28 cellular contexts compared by ENCODE assay signal in genomic region chr14:73323889-73324535, GRCh38.
DNase-seq lines count a peak whose midpoint lies in the region; ATAC-seq, FAIRE-seq and TF ChIP-seq lines count a peak whose summit lies in the region.
"Had no signal": no experiment of that assay in that cellular context is flagged by ENCODE, and none has a peak within 500 bp of the region (broad histone marks: within the 10 kb centered on the region; RNA-seq: fewer than 3 reads in every experiment).

No MANE protein-coding gene starts in this region.

- intact Hi-C loops in CD4-positive, alpha-beta T cell (cut with DNase I, micrococcal nuclease): no loop called here

- H3K9ac ChIP-seq in mesendoderm (ENCODE audit: low read length): no peak overlapping the region

- H4K8ac ChIP-seq in mesendoderm (ENCODE audit: low read depth, low read length): no peak overlapping the region

- peak overlapping the region; percentile 40 for H3K27ac Mint-ChIP-seq in CD4-positive, alpha-beta T cell
- H3K27ac Mint-ChIP-seq: memory B cell had no signal

- H3K4me1 ChIP-seq in mesendoderm (ENCODE audit: control insufficient read depth, low read depth, low read length): peaks cover 8% of the 10 kb centered on the region
- H3K4me1 ChIP-seq: esophagus squamous epithelium, gastrocnemius medialis, SJSA1, uterus had no signal

- H3K79me2 ChIP-seq in mesendoderm (ENCODE audit: control insufficient read depth, insufficient read depth, low read length): no peaks in the 10 kb centered on the region

- H3K27me3 Mint-ChIP-seq in CD4-positive, alpha-beta T cell: no peaks in the 10 kb centered on the region
- H3K27me3 Mint-ChIP-seq: memory B cell, naive B cell had no signal

- peaks cover 47% of the 10 kb centered on the region for H3K4me1 Mint-ChIP-seq in CD4-positive, alpha-beta T cell (ENCODE audit: low read depth)
- H3K4me1 Mint-ChIP-seq: CD14-positive monocyte had no signal

- no CpG with 5 or more reads among the region's 3 CpGs for WGBS in mesendoderm (ENCODE audit: extremely low coverage, insufficient coverage, low lambda C conversion rate)

- H3K4me3 ChIP-seq in WERI-Rb-1 (ENCODE audit: low read depth, low read length): no peak overlapping the region
- H3K4me3 ChIP-seq in mesendoderm (ENCODE audit: low read length): no peak overlapping the region
- H3K4me3 ChIP-seq: esophagus squamous epithelium, gastrocnemius medialis, MG63, SJSA1, uterus had no signal

- DNase-seq in CD4-positive, alpha-beta T cell: no peak
- DNase-seq in GM19239 (ENCODE audit: insufficient read length, low spot score) (no peak), WERI-Rb-1 (no peak), mesendoderm (peak; percentile 94), HK-2 (ENCODE audit: unreplicated experiment) (no peak), midbrain (lab: John Stamatoyannopoulos, UW) (no peak)
- DNase-seq: activated naive CD4-positive, alpha-beta T cell treated with Interleukin-2 at 50 U/mL for 16 hours; activated T-cell treated with anti-CD3 and anti-CD28 coated beads, Interleukin-2, amount 50 U/mL, for 48 hours; anterior cingulate cortex; cortex of kidney; DMS 273 treated with DMSO at 0.1 percent for 48 hours; EL; esophagus squamous epithelium; gastrocnemius medialis; H7; MG63; naive B cell; NCI-H1105 treated with DMSO at 0.1 percent for 48 hours; NCI-H2029; NCI-H226; stimulated activated naive CD4-positive, alpha-beta T cell; uterus had no signal

- H3K9me3 Mint-ChIP-seq in CD4-positive, alpha-beta T cell: no peaks in the 10 kb centered on the region
- H3K9me3 Mint-ChIP-seq: CD14-positive monocyte, memory B cell, naive B cell had no signal

- no peaks in the 10 kb centered on the region for H3K9me3 ChIP-seq in CD4-positive, alpha-beta T cell (ENCODE audit: control insufficient read depth, low read length)
- no peaks in the 10 kb centered on the region for H3K9me3 ChIP-seq in WERI-Rb-1 (ENCODE audit: severe bottlenecking)
- H3K9me3 ChIP-seq: esophagus squamous epithelium, gastrocnemius medialis, MG63, SJSA1, uterus had no signal

- no peak overlapping the region for H4K5ac ChIP-seq in mesendoderm (ENCODE audit: low read length)

- peaks cover 11% of the 10 kb centered on the region for H3K36me3 ChIP-seq in WERI-Rb-1
- no peaks in the 10 kb centered on the region for H3K36me3 ChIP-seq in mesendoderm (ENCODE audit: control insufficient read depth, insufficient read depth, low read length)
- H3K36me3 ChIP-seq: gastrocnemius medialis, MG63, SJSA1, uterus had no signal

- TF ChIP-seq CTCF in CD4-positive, alpha-beta T cell (IDR thresholded peaks at IDR 0.05): no peak
- TF ChIP-seq CTCF in WERI-Rb-1 (IDR thresholded peaks at IDR 0.05; ENCODE audit: low read depth, low read length): no peak

- no peak overlapping the region for H2BK5ac ChIP-seq in mesendoderm (ENCODE audit: low read length)

- peak; percentile 61 for FAIRE-seq in GM19239 (lab: Jason Lieb, UNC)
- FAIRE-seq: bronchial epithelial cell had no signal

- no peaks in the 10 kb centered on the region for H3K79me1 ChIP-seq in mesendoderm (ENCODE audit: low read length)

- H3K36me3 Mint-ChIP-seq in CD4-positive, alpha-beta T cell (ENCODE audit: low read depth): peaks cover 19% of the 10 kb centered on the region

- H3K4ac ChIP-seq in mesendoderm (ENCODE audit: low read depth, low read length): no peak overlapping the region

- no peak overlapping the region for H2BK120ac ChIP-seq in mesendoderm (ENCODE audit: low read depth, low read length)

- no peak for ATAC-seq in CD4-positive, alpha-beta T cell (ENCODE audit: poor library complexity)
- ATAC-seq in HG03442 (IDR thresholded peaks at IDR 0.05; ENCODE audit: unreplicated experiment): no peak
- no peak for ATAC-seq in GM21737 (IDR thresholded peaks at IDR 0.05; ENCODE audit: unreplicated experiment)
- ATAC-seq: gastrocnemius medialis had no signal

- H3K27me3 ChIP-seq in CD4-positive, alpha-beta T cell (ENCODE audit: control insufficient read depth, insufficient read depth, low read length): no peaks in the 10 kb centered on the region
- H3K27me3 ChIP-seq in WERI-Rb-1 (ENCODE audit: insufficient read depth, low read depth, severe bottlenecking): no peaks in the 10 kb centered on the region
- no peaks in the 10 kb centered on the region for H3K27me3 ChIP-seq in mesendoderm (ENCODE audit: insufficient read depth, low read length, poor library complexity)
- H3K27me3 ChIP-seq: esophagus squamous epithelium, gastrocnemius medialis, MG63, SJSA1, uterus had no signal

- H3K18ac ChIP-seq in mesendoderm (ENCODE audit: low read length): no peak overlapping the region

- H3K23ac ChIP-seq in mesendoderm (ENCODE audit: low read length): no peak overlapping the region

- no peak overlapping the region for H3K27ac ChIP-seq in CD4-positive, alpha-beta T cell (ENCODE audit: low read depth, low read length)
- peak overlapping the region; percentile 12; the same call in 1 of the 2 replicates for H3K27ac ChIP-seq in WERI-Rb-1
- peak overlapping the region; percentile 55 for H3K27ac ChIP-seq in mesendoderm (ENCODE audit: low read depth, low read length)
- H3K27ac ChIP-seq: esophagus squamous epithelium, gastrocnemius medialis, SJSA1, uterus had no signal

- H3K4me3 Mint-ChIP-seq in CD4-positive, alpha-beta T cell: no peak overlapping the region
- H3K4me3 Mint-ChIP-seq: CD14-positive monocyte, memory B cell, naive B cell had no signal

- POLR2A ChIA-PET in CD4-positive, alpha-beta T cell (lab: Charles Lee): no interaction called here

- CTCF ChIA-PET in CD4-positive, alpha-beta T cell (lab: Charles Lee): no interaction called here

- H3K56ac ChIP-seq in mesendoderm (ENCODE audit: low read length): peak overlapping the region; percentile 3

- no peak overlapping the region for H3K4me2 ChIP-seq in mesendoderm (ENCODE audit: low read length)

- H2BK15ac ChIP-seq in mesendoderm (replicated peaks; ENCODE audit: low read depth): no peak overlapping the region

- H2AK5ac ChIP-seq in mesendoderm (ENCODE audit: low read length): no peak overlapping the region
